28 cellular contexts compared by ENCODE assay signal in the genomic region with DNA sequence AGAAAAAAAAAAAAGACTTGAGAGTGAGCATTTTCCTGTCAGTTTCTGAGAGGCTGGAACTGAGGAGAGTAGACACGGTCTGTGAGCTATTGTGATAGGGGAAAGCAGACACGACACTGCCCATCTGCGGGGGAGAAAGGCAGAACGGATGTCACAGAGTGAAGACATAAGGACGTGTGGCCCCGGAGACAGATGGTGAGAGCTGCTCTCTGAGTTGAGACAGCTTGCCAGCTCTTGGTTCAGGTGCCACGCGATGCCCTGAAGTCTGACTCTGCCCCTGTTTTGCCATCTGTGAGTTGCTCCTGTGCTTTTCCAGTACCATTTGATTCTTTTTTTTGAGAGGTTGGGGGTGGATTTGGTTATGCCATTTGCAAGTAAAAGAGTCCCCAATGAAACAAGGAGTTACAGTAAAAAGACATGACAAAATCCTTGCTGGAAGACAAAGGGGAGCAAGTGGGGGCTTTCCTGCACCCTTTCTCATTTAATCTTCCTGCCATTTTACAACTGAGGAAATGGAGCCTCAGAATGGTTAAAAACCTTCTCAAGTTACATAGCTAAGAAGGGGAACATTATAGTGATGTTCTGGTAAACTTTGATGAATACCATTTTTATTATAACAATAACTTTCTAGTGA.
DNase-seq lines count a peak whose midpoint lies in the region; ATAC-seq and TF ChIP-seq lines count a peak whose summit lies in the region.
"Had no signal": no experiment of that assay in that cellular context is flagged by ENCODE, and none has a peak within 500 bp of the region (broad histone marks: within the 10 kb centered on the region; RNA-seq: fewer than 3 reads in every experiment).

No MANE protein-coding gene starts in this region.

- no TSS peak for BruUV-seq in IMR-90 (replicated peaks; lab: Mats Ljungman, UMichigan)

- intact Hi-C loops in IMR-90 (cut with micrococcal nuclease) = no loop called here

- no peak overlapping the region for H3K4ac ChIP-seq in IMR-90 (ENCODE audit: low read depth, low read length)

- H4K91ac ChIP-seq in IMR-90 (ENCODE audit: insufficient read depth, low read depth, low read length) = no peak overlapping the region

- H3K36me3 ChIP-seq in IMR-90 (ENCODE audit: control insufficient read depth, insufficient read depth, low read length) (no peaks in the 10 kb centered on the region), iPS-20b (ENCODE audit: insufficient read depth, low read depth, low read length) (no peaks in the 10 kb centered on the region)
- H3K36me3 ChIP-seq: pancreas had no signal

- H3K79me1 ChIP-seq in IMR-90 (ENCODE audit: low read depth in 1 of 2, low read length in 2 of 2) = no peaks in the 10 kb centered on the region

- H3K36me3 Mint-ChIP-seq in WTC11 = 0 out of 2 replicates have a peak, but pooled peaks cover 8% of the 10 kb centered on the region
- H3K36me3 Mint-ChIP-seq in activated naive CD8-positive, alpha-beta T cell treated with anti-CD3 and anti-CD28 coated beads, Interleukin-2, amount 50 U/mL, for 24 hours (ENCODE audit: low read depth) = no peaks in the 10 kb centered on the region
- H3K36me3 Mint-ChIP-seq in mesothelial cell of epicardium = no peaks in the 10 kb centered on the region
- H3K36me3 Mint-ChIP-seq: activated CD8-positive, alpha-beta memory T cell treated with anti-CD3 and anti-CD28 coated beads, Interleukin-2, amount 10 ng/mL, durations not matched to agents 7 days and 5 days; activated naive CD8-positive, alpha-beta T cell treated with anti-CD3 and anti-CD28 coated beads for 36 hours; CD14-positive monocyte; stimulated activated memory B cell treated with anti-CD40 and anti-IgM and Interleukin-4, amounts not matched to agents 10 μg/mL and 1 μg/mL and 100 μg/mL, for 72 hours had no signal

- no peaks in the 10 kb centered on the region for H3K9me1 ChIP-seq in IMR-90 (ENCODE audit: insufficient read depth, low read length)

- H2BK120ac ChIP-seq in IMR-90 (ENCODE audit: low read depth, low read length) = no peak overlapping the region

- H4K20me1 ChIP-seq in IMR-90 (ENCODE audit: insufficient read depth, low read length) = no peaks in the 10 kb centered on the region

- CTCF ChIA-PET in IMR-90 (lab: Yijun Ruan, JAX) (no interaction called here), WTC11 (lab: Charles Lee) (interaction anchor here (0.7 to 1.5 kb wide), 3 partner anchors 51 to 94 kb away, joined by 3 to 9 read pairs (median 6); no protein-coding TSS in a partner anchor)

- H3K9me3 ChIP-seq in IMR-90 (ENCODE audit: control insufficient read depth, insufficient read depth, low read length) (no peaks in the 10 kb centered on the region), iPS-20b (ENCODE audit: insufficient read depth, low read depth, low read length) (no peaks in the 10 kb centered on the region)
- H3K9me3 ChIP-seq: pancreas, SK-N-SH had no signal

- no CpG with 5 or more reads among the region's 8 CpGs for WGBS in IMR-90 (ENCODE audit: extremely low coverage in 2 of 2, insufficient read length in 1 of 2), 2 experiments

- no peak for TF ChIP-seq RAD21 in IMR-90 (IDR thresholded peaks at IDR 0.05; ENCODE audit: low read length)

- peak overlapping the region; percentile 75 for H3K27ac Mint-ChIP-seq in WTC11
- no peak overlapping the region for H3K27ac Mint-ChIP-seq in activated naive CD8-positive, alpha-beta T cell treated with anti-CD3 and anti-CD28 coated beads, Interleukin-2, amount 50 U/mL, for 24 hours
- H3K27ac Mint-ChIP-seq in mesothelial cell of epicardium = no peak overlapping the region
- H3K27ac Mint-ChIP-seq: activated CD8-positive, alpha-beta memory T cell treated with anti-CD3 and anti-CD28 coated beads, Interleukin-2, amount 10 ng/mL, durations not matched to agents 7 days and 5 days; activated naive CD8-positive, alpha-beta T cell treated with anti-CD3 and anti-CD28 coated beads for 36 hours; CD14-positive monocyte; dendritic cell treated with granulocyte-macrophage colony-stimulating factor and Interleukin-4, amounts not matched to agents 40 ng/mL and 50 ng/mL, for 4 days; nephron; stimulated activated memory B cell treated with anti-CD40 and anti-IgM and Interleukin-4, amounts not matched to agents 10 μg/mL and 1 μg/mL and 100 μg/mL, for 72 hours; T-helper 1 cell treated with Interleukin-12 subunit alpha and Interleukin-12 subunit beta and Interleukin-4 antibody, amounts not matched to agents 30 μg/mL and 1 μg/mL, for 36 hours had no signal

- no peak for TF ChIP-seq CTCF in IMR-90 (conservative IDR thresholded peaks at IDR 0.05; ENCODE audit: low read depth, low read length)
- no peak for TF ChIP-seq CTCF in WTC11 (IDR thresholded peaks at IDR 0.05)
- no peak for TF ChIP-seq CTCF in mesothelial cell of epicardium (IDR thresholded peaks at IDR 0.05; ENCODE audit: unreplicated experiment)

- H4K8ac ChIP-seq in IMR-90 (ENCODE audit: low read depth in 2 of 2, low read length in 2 of 2) = no peak overlapping the region

- ATAC-seq in IMR-90 (ENCODE audit: low read depth) (no peak), WTC11 (peak; percentile 76)
- no peak for ATAC-seq in activated naive CD8-positive, alpha-beta T cell treated with anti-CD3 and anti-CD28 coated beads, Interleukin-2, amount 50 U/mL, for 24 hours
- ATAC-seq: activated CD4-positive, CD25-positive, alpha-beta regulatory T cell treated with anti-CD3 and anti-CD28 coated beads, Interleukin-2, amount 50 U/mL, for 24 hours; activated CD8-positive, alpha-beta memory T cell treated with anti-CD3 and anti-CD28 coated beads, Interleukin-2, amount 10 ng/mL, durations not matched to agents 7 days and 5 days; activated T-cell treated with anti-CD3 and anti-CD28 coated beads, Interleukin-2, amount 50 U/mL, for 4 hours; left cardiac atrium; pancreas; stimulated activated memory B cell treated with anti-CD40 and anti-IgM and Interleukin-4, amounts not matched to agents 10 μg/mL and 1 μg/mL and 100 μg/mL, for 72 hours had no signal

- H3K9ac ChIP-seq in IMR-90 (ENCODE audit: low read depth, low read length) = no peak overlapping the region
- H3K9ac ChIP-seq in iPS-20b (ENCODE audit: low read depth, low read length) = peak overlapping the region; percentile 45; the same call in 1 of the 2 replicates
- H3K9ac ChIP-seq: SK-N-SH had no signal

- H3K4me1 ChIP-seq in IMR-90 (ENCODE audit: control insufficient read depth, insufficient read depth, low read length) (no peaks in the 10 kb centered on the region), iPS-20b (ENCODE audit: insufficient read depth, low read length) (peaks cover 9% of the 10 kb centered on the region; the same call in 1 of the 2 replicates)
- H3K4me1 ChIP-seq: pancreas had no signal

- H3K4me2 ChIP-seq in IMR-90 (ENCODE audit: low read depth, low read length) = no peak overlapping the region
- H3K4me2 ChIP-seq: SK-N-SH had no signal

- H3K9me3 Mint-ChIP-seq in WTC11 (peaks cover 15% of the 10 kb centered on the region), mesothelial cell of epicardium (no peaks in the 10 kb centered on the region)
- no peaks in the 10 kb centered on the region for H3K9me3 Mint-ChIP-seq in activated naive CD8-positive, alpha-beta T cell treated with anti-CD3 and anti-CD28 coated beads, Interleukin-2, amount 50 U/mL, for 24 hours
- H3K9me3 Mint-ChIP-seq: activated naive CD8-positive, alpha-beta T cell treated with anti-CD3 and anti-CD28 coated beads for 36 hours; activated T-cell treated with anti-CD3 and anti-CD28 coated beads, Interleukin-2, amount 50 U/mL, for 4 hours; nephron; stimulated activated memory B cell treated with anti-CD40 and anti-IgM and Interleukin-4, amounts not matched to agents 10 μg/mL and 1 μg/mL and 100 μg/mL, for 72 hours; T-helper 1 cell treated with Interleukin-12 subunit alpha and Interleukin-12 subunit beta and Interleukin-4 antibody, amounts not matched to agents 30 μg/mL and 1 μg/mL, for 36 hours had no signal

- no peak overlapping the region for H2BK15ac ChIP-seq in IMR-90 (ENCODE audit: low read depth, low read length)

- H3K4me1 Mint-ChIP-seq in WTC11 = peaks cover 30% of the 10 kb centered on the region
- H3K4me1 Mint-ChIP-seq in activated naive CD8-positive, alpha-beta T cell treated with anti-CD3 and anti-CD28 coated beads, Interleukin-2, amount 50 U/mL, for 24 hours = peaks cover 11% of the 10 kb centered on the region
- H3K4me1 Mint-ChIP-seq in mesothelial cell of epicardium = no peaks in the 10 kb centered on the region
- H3K4me1 Mint-ChIP-seq: activated CD8-positive, alpha-beta memory T cell treated with anti-CD3 and anti-CD28 coated beads, Interleukin-2, amount 10 ng/mL, durations not matched to agents 7 days and 5 days; CD14-positive monocyte; nephron; stimulated activated memory B cell treated with anti-CD40 and anti-IgM and Interleukin-4, amounts not matched to agents 10 μg/mL and 1 μg/mL and 100 μg/mL, for 72 hours had no signal

- in situ Hi-C loops in IMR-90 (cut with MboI; ENCODE audit: low sequenced_read_pairs) = no loop called here
- in situ Hi-C loops in ACHN (cut with HindIII; ENCODE audit: low pct_ligation_motif_present, low pct_unique_long_range_greater_than_20kb, low sequenced_read_pairs) = no loop called here

- no peak overlapping the region for H2BK20ac ChIP-seq in IMR-90 (ENCODE audit: low read depth, low read length)

- H3K4me3 ChIP-seq in IMR-90 (ENCODE audit: insufficient read depth, low read depth, low read length) (no peak overlapping the region), iPS-20b (ENCODE audit: low read length) (peak overlapping the region; percentile 38; the same call in 1 of the 2 replicates)
- H3K4me3 ChIP-seq: pancreas, skin epidermis had no signal

- H3K56ac ChIP-seq in IMR-90 (ENCODE audit: extremely low read depth, insufficient read depth, low read length) = no peak overlapping the region

- no peak overlapping the region for H2AK9ac ChIP-seq in IMR-90 (replicated peaks; ENCODE audit: low read depth, low read length, poor library complexity)

- no peak overlapping the region for H4K5ac ChIP-seq in IMR-90 (ENCODE audit: low read depth, low read length)

- peak overlapping the region; percentile 41 for H2AFZ ChIP-seq in IMR-90 (replicated peaks; ENCODE audit: low read length, poor library complexity)

- no peak for TF ChIP-seq POLR2A in IMR-90 (IDR thresholded peaks at IDR 0.05; ENCODE audit: low read depth, low read length)

- no peak overlapping the region for H3K14ac ChIP-seq in IMR-90 (replicated peaks; ENCODE audit: low read depth, low read length)

- H3K27me3 ChIP-seq in IMR-90 (ENCODE audit: control insufficient read depth, insufficient read depth, low read length) (peaks cover 3% of the 10 kb centered on the region), iPS-20b (ENCODE audit: insufficient read depth, low read length) (no peaks in the 10 kb centered on the region)
- H3K27me3 ChIP-seq: pancreas had no signal

- DNase-seq in IMR-90 = no peak
- peak; percentile 15 for DNase-seq in WTC11 (ENCODE audit: low spot score)
- no peak for DNase-seq in GM19238 (ENCODE audit: insufficient read length, low spot score)
- DNase-seq in activated naive CD8-positive, alpha-beta T cell treated with anti-CD3 and anti-CD28 coated beads, Interleukin-2, amount 50 U/mL, for 24 hours = no peak
- DNase-seq in mesothelial cell of epicardium (ENCODE audit: low spot score in 2 of 2, unreplicated experiment in 2 of 2) = no peak
- no peak for DNase-seq in ACHN
- DNase-seq: activated CD4-positive, alpha-beta T cell treated with anti-CD3 and anti-CD28 coated beads, Interleukin-2, amount 50 U/mL, for 4 hours; activated CD8-positive, alpha-beta memory T cell treated with anti-CD3 and anti-CD28 coated beads, Interleukin-2, amount 10 ng/mL, durations not matched to agents 7 days and 5 days; activated gamma-delta T cell; activated naive CD8-positive, alpha-beta T cell treated with anti-CD3 and anti-CD28 coated beads for 36 hours; activated T-cell treated with anti-CD3 and anti-CD28 coated beads, Interleukin-2, amount 50 U/mL, for 4 hours; DMS79 treated with DMSO at 0.1 percent for 48 hours; erythroblast; GF-D8; left cardiac atrium; NCI-H1417 treated with DMSO at 0.1 percent for 48 hours; NCI-H774; pancreas; SK-N-SH; trophoblast cell had no signal

- POLR2A ChIA-PET in IMR-90 (lab: Charles Lee; ENCODE audit: unreplicated experiment) = no interaction called here
- POLR2A ChIA-PET in WTC11 (lab: Charles Lee) = no interaction called here

- no peak overlapping the region for H3K23ac ChIP-seq in IMR-90 (ENCODE audit: low read depth, low read length)

- H3K27ac ChIP-seq in IMR-90 (ENCODE audit: insufficient read depth, low read length) = no peak overlapping the region
- peak overlapping the region; percentile 16 for H3K27ac ChIP-seq in iPS-20b (ENCODE audit: low read length)
- H3K27ac ChIP-seq: pancreas, skin epidermis had no signal

- H2AK5ac ChIP-seq in IMR-90 (ENCODE audit: low read depth, low read length) = no peak overlapping the region

- no peak overlapping the region for H2BK5ac ChIP-seq in IMR-90 (ENCODE audit: low read depth, low read length, poor library complexity, severe bottlenecking)

- H3K18ac ChIP-seq in IMR-90 (ENCODE audit: low read depth, low read length) = no peak overlapping the region

- peaks cover 5% of the 10 kb centered on the region for H3K27me3 Mint-ChIP-seq in WTC11 (ENCODE audit: low read depth)
- peaks cover 8% of the 10 kb centered on the region for H3K27me3 Mint-ChIP-seq in activated naive CD8-positive, alpha-beta T cell treated with anti-CD3 and anti-CD28 coated beads, Interleukin-2, amount 50 U/mL, for 24 hours
- H3K27me3 Mint-ChIP-seq in mesothelial cell of epicardium (ENCODE audit: low read depth) = peaks cover 11% of the 10 kb centered on the region
- H3K27me3 Mint-ChIP-seq: dendritic cell treated with granulocyte-macrophage colony-stimulating factor and Interleukin-4, amounts not matched to agents 40 ng/mL and 50 ng/mL, for 4 days; stimulated activated memory B cell treated with anti-CD40 and anti-IgM and Interleukin-4, amounts not matched to agents 10 μg/mL and 1 μg/mL and 100 μg/mL, for 72 hours had no signal

- H3K4me3 Mint-ChIP-seq in WTC11 (peak overlapping the region; percentile 24), mesothelial cell of epicardium (no peak overlapping the region)
- H3K4me3 Mint-ChIP-seq in activated naive CD8-positive, alpha-beta T cell treated with anti-CD3 and anti-CD28 coated beads, Interleukin-2, amount 50 U/mL, for 24 hours = no peak overlapping the region
- H3K4me3 Mint-ChIP-seq: activated CD8-positive, alpha-beta memory T cell treated with anti-CD3 and anti-CD28 coated beads, Interleukin-2, amount 10 ng/mL, durations not matched to agents 7 days and 5 days; activated naive CD8-positive, alpha-beta T cell treated with anti-CD3 and anti-CD28 coated beads for 36 hours; activated T-cell treated with anti-CD3 and anti-CD28 coated beads, Interleukin-2, amount 50 U/mL, for 4 hours; CD14-positive monocyte; dendritic cell treated with granulocyte-macrophage colony-stimulating factor and Interleukin-4, amounts not matched to agents 40 ng/mL and 50 ng/mL, for 4 days; nephron; stimulated activated memory B cell treated with anti-CD40 and anti-IgM and Interleukin-4, amounts not matched to agents 10 μg/mL and 1 μg/mL and 100 μg/mL, for 72 hours; T-helper 1 cell treated with Interleukin-12 subunit alpha and Interleukin-12 subunit beta and Interleukin-4 antibody, amounts not matched to agents 30 μg/mL and 1 μg/mL, for 36 hours had no signal

- dilution Hi-C loops in IMR-90 (cut with HindIII; ENCODE audit: low sequenced_read_pairs, unreplicated experiment) = no loop called here
